17 cellular contexts compared by ENCODE assay signal in genomic region chr3:53588122-53588521, GRCh38.
"Had no signal": no experiment of that assay in that cellular context is flagged by ENCODE, and none has a peak within 500 bp of the region (broad histone marks: within the 10 kb centered on the region; RNA-seq: fewer than 3 reads in every experiment).

No MANE protein-coding gene starts in this region.

- H3K4me3 ChIP-seq: ascending aorta, left lung, prostate gland, thoracic aorta had no signal

- ATAC-seq: activated CD4-positive, CD25-positive, alpha-beta regulatory T cell treated with anti-CD3 and anti-CD28 coated beads, Interleukin-2, amount 50 U/mL, for 24 hours; activated T-cell treated with anti-CD3 and anti-CD28 coated beads, Interleukin-2, amount 50 U/mL, for 72 hours; left lung; right cardiac atrium; stimulated activated naive B cell treated with anti-CD40 and anti-IgM and Interleukin-4, amounts not matched to agents 10 μg/mL and 1 μg/mL and 100 μg/mL, for 72 hours had no signal

- DNase-seq: activated CD4-positive, alpha-beta T cell treated with anti-CD3 and anti-CD28 coated beads, Interleukin-2, amount 50 U/mL, for 1 hour; activated CD8-positive, alpha-beta memory T cell treated with anti-CD3 and anti-CD28 coated beads, Interleukin-2, amount 50 U/mL, for 4 hours; activated effector memory CD4-positive, alpha-beta T cell treated with anti-CD3 and anti-CD28 coated beads, Interleukin-2, amount 50 U/mL, for 16 hours; activated naive CD4-positive, alpha-beta T cell treated with anti-CD3 and anti-CD28 coated beads, Interleukin-2, amount 50 U/mL, for 16 hours; activated T-cell treated with anti-CD3 and anti-CD28 coated beads, Interleukin-2, amount 50 U/mL, for 72 hours; effector CD8-positive, alpha-beta T cell; foreskin fibroblast; hippocampal formation; left lung; right cardiac atrium; small intestine; stimulated activated CD4-positive, alpha-beta T cell treated with anti-CD3 and anti-CD28 coated beads, Interleukin-4, amount 100 ng/mL, for 24 hours; stimulated activated naive B cell treated with anti-CD40 and anti-IgM and Interleukin-4, amounts not matched to agents 10 μg/mL and 1 μg/mL and 100 μg/mL, for 72 hours had no signal

- H3K36me3 ChIP-seq: ascending aorta, left lung, prostate gland, thoracic aorta had no signal

- H3K9me3 ChIP-seq: ascending aorta, left lung, prostate gland, thoracic aorta had no signal

- H3K27ac ChIP-seq: ascending aorta, left lung, prostate gland, thoracic aorta had no signal

- H3K4me1 ChIP-seq: ascending aorta, left lung, prostate gland had no signal

- H3K27me3 ChIP-seq: ascending aorta, left lung had no signal
